In genomic region chr7:131012477-131013031, GRCh38 we compare ENCODE assay signal across 9 cellular contexts.
DNase-seq lines count a peak whose midpoint lies in the region; ATAC-seq, FAIRE-seq and TF ChIP-seq lines count a peak whose summit lies in the region.
"Had no signal": no experiment of that assay in that cellular context is flagged by ENCODE, and none has a peak within 500 bp of the region (broad histone marks: within the 10 kb centered on the region; RNA-seq: fewer than 3 reads in every experiment).

No MANE protein-coding gene starts in this region.

- POLR2A ChIA-PET in WTC11 (lab: Charles Lee) = interaction anchor here (0.7 kb wide), 1 partner anchor 512 kb away, joined by 6 read pairs; no protein-coding TSS in a partner anchor

- ATAC-seq in WTC11 = no peak

- no peaks in the 10 kb centered on the region for H3K27me3 Mint-ChIP-seq in WTC11 (ENCODE audit: low read depth)

- intact Hi-C loops in spleen (cut with DNase I; ENCODE audit: low total_unique reads) = no loop called here

- H3K4me1 Mint-ChIP-seq in WTC11 = peaks cover 28% of the 10 kb centered on the region

- H3K4me1 ChIP-seq in spleen = peaks cover 64 to 92% (median 79%) of the 10 kb centered on the region in 6 donors

- peaks cover 0 to 26% (median 0%) of the 10 kb centered on the region in 6 donors for H3K36me3 ChIP-seq in spleen

- H3K9me3 Mint-ChIP-seq in WTC11 = no peaks in the 10 kb centered on the region

- H3K4me3 Mint-ChIP-seq in WTC11 = no peak overlapping the region

- no peak for DNase-seq in GM19239 (ENCODE audit: insufficient read length, low spot score)
- no peak for DNase-seq in WTC11 (ENCODE audit: low spot score)
- DNase-seq in fibroblast of peridontal ligament (ENCODE audit: extremely low read depth) = peak; percentile 62
- DNase-seq in spleen = no peak
- no peak for DNase-seq in HT-29 (ENCODE audit: low spot score)
- DNase-seq in SW480 (ENCODE audit: low spot score) = no peak
- DNase-seq in activated CD4-positive, alpha-beta T cell treated with anti-CD3 and anti-CD28 coated beads, Interleukin-2, amount 50 U/mL, for 48 hours = no peak
- DNase-seq in occipital lobe (lab: John Stamatoyannopoulos, UW) = no peak
- DNase-seq: activated CD4-positive, alpha-beta T cell treated with anti-CD3 and anti-CD28 coated beads, Interleukin-2, amount 50 U/mL, for 4 hours had no signal

- peak overlapping the region; percentile 53; the same call in 1 of the 2 replicates for H3K27ac Mint-ChIP-seq in WTC11

- TF ChIP-seq CTCF in WTC11 (IDR thresholded peaks at IDR 0.05) (no peak), spleen (IDR thresholded peaks at IDR 0.05 in 8 of 11, conservative IDR thresholded peaks at IDR 0.05 in 3 of 11) (no peak)

- H3K27ac ChIP-seq in spleen = peak overlapping the region; percentile 3 to 82 (median 74)

- FAIRE-seq in GM19239 (lab: Jason Lieb, UNC) = peak; percentile 56

- no peak for TF ChIP-seq POLR2A in spleen (IDR thresholded peaks at IDR 0.05)

- no peaks in the 10 kb centered on the region for H3K27me3 ChIP-seq in spleen (replicated peaks in 1 of 7)

- 69 to 87% (median 74%) methylated on average over 7 of the region's 7 CpGs for WGBS in spleen, 5 donors

- CTCF ChIA-PET in WTC11 (lab: Charles Lee) = interaction anchor here (1.4 to 2.8 kb wide), 2 partner anchors 28 to 115 kb away, joined by 4 to 14 read pairs; no protein-coding TSS in a partner anchor

- no peaks in the 10 kb centered on the region for H3K36me3 Mint-ChIP-seq in WTC11

- H3K9me3 ChIP-seq in spleen = no peaks in the 10 kb centered on the region

- H3K4me3 ChIP-seq in spleen = peak overlapping the region in 1 of 8 donors; percentile 7

TF ChIP-seq in WTC11, 78 proteins besides CTCF, POLR2A, EP300 and RAD21:
- TF ChIP-seq, protein P1, sequence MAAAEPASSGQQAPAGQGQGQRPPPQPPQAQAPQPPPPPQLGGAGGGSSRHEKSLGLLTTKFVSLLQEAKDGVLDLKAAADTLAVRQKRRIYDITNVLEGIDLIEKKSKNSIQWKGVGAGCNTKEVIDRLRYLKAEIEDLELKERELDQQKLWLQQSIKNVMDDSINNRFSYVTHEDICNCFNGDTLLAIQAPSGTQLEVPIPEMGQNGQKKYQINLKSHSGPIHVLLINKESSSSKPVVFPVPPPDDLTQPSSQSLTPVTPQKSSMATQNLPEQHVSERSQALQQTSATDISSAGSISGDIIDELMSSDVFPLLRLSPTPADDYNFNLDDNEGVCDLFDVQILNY (CRISPR knock-in tag; IDR thresholded peaks at IDR 0.05) = no peak
- TF ChIP-seq SP1 (CRISPR knock-in tag; conservative IDR thresholded peaks at IDR 0.05) (no peak), ERG (CRISPR knock-in tag; IDR thresholded peaks at IDR 0.05) (no peak), SMAD4 (CRISPR knock-in tag; IDR thresholded peaks at IDR 0.05) (no peak), ZNF317 (CRISPR knock-in tag; IDR thresholded peaks at IDR 0.05; ENCODE audit: borderline replicate concordance, low read depth) (no peak), ZNF232 (CRISPR knock-in tag; IDR thresholded peaks at IDR 0.05) (no peak), SMAD3 (CRISPR knock-in tag; IDR thresholded peaks at IDR 0.05; ENCODE audit: borderline replicate concordance) (no peak)
